In the genomic region with DNA sequence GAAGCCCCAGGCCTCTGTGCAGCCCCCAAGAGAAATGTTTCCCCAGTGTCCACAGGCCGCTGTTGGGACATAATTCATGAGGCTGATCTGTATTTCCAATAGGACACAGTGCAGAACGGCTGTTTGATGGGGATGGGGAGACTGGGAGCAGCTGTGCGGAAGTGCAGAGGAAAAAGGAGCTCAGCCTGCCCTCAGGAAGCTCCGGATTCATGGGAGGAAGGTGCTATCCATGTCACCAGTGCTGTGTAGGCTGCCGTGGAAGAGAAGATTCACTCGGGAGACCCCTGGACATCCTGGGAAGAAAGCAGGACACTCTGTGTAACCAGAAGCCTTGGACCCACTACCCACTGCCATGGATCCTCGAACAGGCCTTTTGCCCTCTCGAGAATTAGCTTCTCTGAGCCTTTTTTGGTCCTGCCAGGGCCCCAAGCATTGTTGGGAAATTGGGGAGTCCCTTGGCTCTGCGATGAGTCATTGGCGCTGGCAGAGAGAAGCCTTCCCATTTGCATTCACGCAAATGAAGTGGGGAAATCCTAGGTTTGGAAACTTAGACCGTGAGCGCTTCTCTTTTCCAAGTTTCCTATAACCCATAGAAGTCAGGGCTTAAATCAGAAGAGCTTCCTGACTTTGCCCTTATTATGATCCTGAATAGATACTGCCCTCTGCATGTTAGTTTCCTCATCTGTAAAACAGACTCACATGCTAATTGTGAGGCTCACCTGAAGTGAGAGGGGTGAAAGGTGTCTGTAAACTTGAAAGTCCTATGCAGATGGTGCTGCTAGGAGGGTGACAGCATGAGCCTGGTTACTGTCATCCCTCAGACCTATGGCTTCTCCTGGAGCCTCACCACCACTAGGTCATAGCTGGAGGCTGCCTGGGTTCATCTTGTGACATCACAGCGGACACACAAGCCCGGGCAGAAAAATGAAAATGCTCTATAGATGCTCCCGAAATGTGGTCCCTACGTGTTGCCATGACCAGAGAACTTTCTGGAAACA, we compare ENCODE assay signal across 21 cellular contexts.
A peak's percentile ranks its signal among the peaks of the same experiment; 100 is the strongest.
DNase-seq lines count a peak whose midpoint lies in the region; ATAC-seq and TF ChIP-seq lines count a peak whose summit lies in the region.
"Had no signal": no experiment of that assay in that cellular context is flagged by ENCODE, and none has a peak within 500 bp of the region (broad histone marks: within the 10 kb centered on the region; RNA-seq: fewer than 3 reads in every experiment).

No MANE protein-coding gene starts in this region.

- H3K27ac Mint-ChIP-seq in activated naive CD4-positive, alpha-beta T cell treated with anti-CD3 and anti-CD28 coated beads for 36 hours: no peak overlapping the region
- no peak overlapping the region for H3K27ac Mint-ChIP-seq in activated naive CD4-positive, alpha-beta T cell treated with anti-CD3 and anti-CD28 coated beads, Interleukin-2, amount 10 ng/mL, durations not matched to agents 7 days and 5 days
- H3K27ac Mint-ChIP-seq in effector memory CD8-positive, alpha-beta T cell: no peak overlapping the region
- H3K27ac Mint-ChIP-seq: CD8-positive, alpha-beta memory T cell had no signal

- no peak overlapping the region for H3K4me3 Mint-ChIP-seq in activated naive CD4-positive, alpha-beta T cell treated with anti-CD3 and anti-CD28 coated beads for 36 hours
- no peak overlapping the region for H3K4me3 Mint-ChIP-seq in activated naive CD4-positive, alpha-beta T cell treated with anti-CD3 and anti-CD28 coated beads, Interleukin-2, amount 10 ng/mL, durations not matched to agents 7 days and 5 days
- H3K4me3 Mint-ChIP-seq in effector memory CD8-positive, alpha-beta T cell: no peak overlapping the region
- H3K4me3 Mint-ChIP-seq: CD8-positive, alpha-beta memory T cell; GM23338 had no signal

- TF ChIP-seq CTCF in OCI-LY3 (IDR thresholded peaks at IDR 0.05; ENCODE audit: low read depth, low read length) (no peak; the same call in 1 of the 2 replicates), suprapubic skin (IDR thresholded peaks at IDR 0.05) (no peak)

- DNase-seq in activated naive CD4-positive, alpha-beta T cell treated with anti-CD3 and anti-CD28 coated beads for 36 hours: peak; percentile 10
- DNase-seq in activated naive CD4-positive, alpha-beta T cell treated with anti-CD3 and anti-CD28 coated beads, Interleukin-2, amount 10 ng/mL, durations not matched to agents 7 days and 5 days: no peak
- peak; percentile 24 for DNase-seq in islet precursor cell
- no peak for DNase-seq in suprapubic skin (ENCODE audit: low spot score in 2 of 2)
- no peak for DNase-seq in effector memory CD8-positive, alpha-beta T cell
- DNase-seq in A172 (ENCODE audit: low spot score): no peak
- DNase-seq: CD8-positive, alpha-beta memory T cell; DMS53; KG1; NCI-H1105 treated with DMSO at 0.1 percent for 48 hours; NCI-H1694; NCI-H2081 treated with DMSO at 0.1 percent for 48 hours; NCI-H446 treated with DMSO at 0.1 percent for 48 hours; NCI-H748 treated with DMSO at 0.1 percent for 48 hours; NK-92 treated with Interleukin-12 subunit alpha and Interleukin-12 subunit beta, amount 100 ng/mL, for 24 hours; Right ventricle myocardium superior had no signal

- intact Hi-C loops in activated naive CD4-positive, alpha-beta T cell treated with anti-CD3 and anti-CD28 coated beads for 36 hours (cut with micrococcal nuclease): no loop called here

- no peak overlapping the region for H3K27ac ChIP-seq in OCI-LY3 (ENCODE audit: low read length)
- H3K27ac ChIP-seq in suprapubic skin: peak overlapping the region; percentile 14
- H3K27ac ChIP-seq: A549; BLaER1 treated with 17β-estradiol and CSF1 and Interleukin-3, amounts not matched to agents 10 nM and 100 nM had no signal

- no peaks in the 10 kb centered on the region for H3K9me3 Mint-ChIP-seq in activated naive CD4-positive, alpha-beta T cell treated with anti-CD3 and anti-CD28 coated beads for 36 hours
- H3K9me3 Mint-ChIP-seq in activated naive CD4-positive, alpha-beta T cell treated with anti-CD3 and anti-CD28 coated beads, Interleukin-2, amount 10 ng/mL, durations not matched to agents 7 days and 5 days: no peaks in the 10 kb centered on the region
- no peaks in the 10 kb centered on the region for H3K9me3 Mint-ChIP-seq in effector memory CD8-positive, alpha-beta T cell
- H3K9me3 Mint-ChIP-seq: CD8-positive, alpha-beta memory T cell; GM23338 had no signal

- H3K9me3 ChIP-seq in OCI-LY3 (ENCODE audit: insufficient read depth, low read length) (no peaks in the 10 kb centered on the region), suprapubic skin (no peaks in the 10 kb centered on the region)
- H3K9me3 ChIP-seq: A549; BLaER1 treated with 17β-estradiol and CSF1 and Interleukin-3, amounts not matched to agents 10 nM and 100 nM had no signal

- H3K4me1 Mint-ChIP-seq in activated naive CD4-positive, alpha-beta T cell treated with anti-CD3 and anti-CD28 coated beads for 36 hours (ENCODE audit: low read depth): no peaks in the 10 kb centered on the region
- H3K4me1 Mint-ChIP-seq in activated naive CD4-positive, alpha-beta T cell treated with anti-CD3 and anti-CD28 coated beads, Interleukin-2, amount 10 ng/mL, durations not matched to agents 7 days and 5 days: no peaks in the 10 kb centered on the region
- H3K4me1 Mint-ChIP-seq in effector memory CD8-positive, alpha-beta T cell (ENCODE audit: low read depth in 2 of 2): peaks cover 0 to 2% of the 10 kb centered on the region in 2 donors
- H3K4me1 Mint-ChIP-seq: CD8-positive, alpha-beta memory T cell had no signal

- H3K79me2 ChIP-seq in OCI-LY3 (ENCODE audit: low read length): no peaks in the 10 kb centered on the region

- peak overlapping the region; percentile 32 for H3K4me3 ChIP-seq in OCI-LY3 (ENCODE audit: low read length)
- H3K4me3 ChIP-seq in suprapubic skin: no peak overlapping the region
- H3K4me3 ChIP-seq: A549; BLaER1 treated with 17β-estradiol and CSF1 and Interleukin-3, amounts not matched to agents 10 nM and 100 nM; GM23338 had no signal

- H3K27me3 ChIP-seq in OCI-LY3 (ENCODE audit: low read depth, low read length) (no peaks in the 10 kb centered on the region), suprapubic skin (peaks cover 28% of the 10 kb centered on the region)

- H3K36me3 ChIP-seq in OCI-LY3 (replicated peaks; ENCODE audit: low read depth, low read length): no peaks in the 10 kb centered on the region
- H3K36me3 ChIP-seq in suprapubic skin: no peaks in the 10 kb centered on the region
- H3K36me3 ChIP-seq: BLaER1 treated with 17β-estradiol and CSF1 and Interleukin-3, amounts not matched to agents 10 nM and 100 nM had no signal

- TF ChIP-seq EP300 in suprapubic skin (IDR thresholded peaks at IDR 0.05): no peak

- no peak overlapping the region for H3K9ac ChIP-seq in OCI-LY3 (ENCODE audit: low read length)
- H3K9ac ChIP-seq: BLaER1 treated with 17β-estradiol and CSF1 and Interleukin-3, amounts not matched to agents 10 nM and 100 nM had no signal

- no peaks in the 10 kb centered on the region for H3K27me3 Mint-ChIP-seq in activated naive CD4-positive, alpha-beta T cell treated with anti-CD3 and anti-CD28 coated beads for 36 hours (ENCODE audit: low read depth)
- peaks cover 22% of the 10 kb centered on the region for H3K27me3 Mint-ChIP-seq in activated naive CD4-positive, alpha-beta T cell treated with anti-CD3 and anti-CD28 coated beads, Interleukin-2, amount 10 ng/mL, durations not matched to agents 7 days and 5 days
- peaks cover 52 to 73% of the 10 kb centered on the region in 2 donors for H3K27me3 Mint-ChIP-seq in effector memory CD8-positive, alpha-beta T cell

- 66% methylated on average over 15 of the region's 17 CpGs for WGBS in suprapubic skin

- no peaks in the 10 kb centered on the region for H4K20me1 ChIP-seq in OCI-LY3 (ENCODE audit: insufficient read depth, low read length)

- TF ChIP-seq POLR2A in suprapubic skin (IDR thresholded peaks at IDR 0.05): no peak

- H3K36me3 Mint-ChIP-seq in activated naive CD4-positive, alpha-beta T cell treated with anti-CD3 and anti-CD28 coated beads for 36 hours (ENCODE audit: low read depth): no peaks in the 10 kb centered on the region
- no peaks in the 10 kb centered on the region for H3K36me3 Mint-ChIP-seq in activated naive CD4-positive, alpha-beta T cell treated with anti-CD3 and anti-CD28 coated beads, Interleukin-2, amount 10 ng/mL, durations not matched to agents 7 days and 5 days
- H3K36me3 Mint-ChIP-seq in effector memory CD8-positive, alpha-beta T cell (ENCODE audit: insufficient read depth): no peaks in the 10 kb centered on the region
- H3K36me3 Mint-ChIP-seq: CD8-positive, alpha-beta memory T cell had no signal

- no peak overlapping the region for H2AFZ ChIP-seq in OCI-LY3 (ENCODE audit: low read depth, low read length)
- H2AFZ ChIP-seq: GM23338 had no signal

- no peak for ATAC-seq in effector memory CD8-positive, alpha-beta T cell (replicated peaks)
- no peak for ATAC-seq in HG03135 (IDR thresholded peaks at IDR 0.05; ENCODE audit: unreplicated experiment)
- ATAC-seq: A549, GM23338 had no signal

- peak overlapping the region; percentile 71 for H3K4me2 ChIP-seq in OCI-LY3 (ENCODE audit: low read length)
- H3K4me2 ChIP-seq: A549, GM23338 had no signal

- CTCF ChIA-PET in activated naive CD4-positive, alpha-beta T cell treated with anti-CD3 and anti-CD28 coated beads for 36 hours (lab: Charles Lee): interaction anchor here (0.6 kb wide), 1 partner anchor 591 kb away, joined by 4 read pairs; no protein-coding TSS in a partner anchor
- CTCF ChIA-PET in activated naive CD4-positive, alpha-beta T cell treated with anti-CD3 and anti-CD28 coated beads, Interleukin-2, amount 10 ng/mL, durations not matched to agents 7 days and 5 days (lab: Charles Lee): no interaction called here

- peaks cover 62% of the 10 kb centered on the region for H3K4me1 ChIP-seq in OCI-LY3 (ENCODE audit: low read length)
- peaks cover 31% of the 10 kb centered on the region for H3K4me1 ChIP-seq in suprapubic skin
- H3K4me1 ChIP-seq: A549 had no signal

Comparison
In these comparisons a context has a peak if more than half of its experiments do, and no peak if none do; other contexts are left out.
1. DNase-seq: peak in activated naive CD4-positive, alpha-beta T cell treated with anti-CD3 and anti-CD28 coated beads for 36 hours (single experiment) and islet precursor cell (single experiment); none in activated naive CD4-positive, alpha-beta T cell treated with anti-CD3 and anti-CD28 coated beads, Interleukin-2, amount 10 ng/mL, durations not matched to agents 7 days and 5 days (single experiment), suprapubic skin (0 of 2), effector memory CD8-positive, alpha-beta T cell (0 of 3) and A172 (single experiment).